ENCODE assay signal across 8 cellular contexts in the genomic region with DNA sequence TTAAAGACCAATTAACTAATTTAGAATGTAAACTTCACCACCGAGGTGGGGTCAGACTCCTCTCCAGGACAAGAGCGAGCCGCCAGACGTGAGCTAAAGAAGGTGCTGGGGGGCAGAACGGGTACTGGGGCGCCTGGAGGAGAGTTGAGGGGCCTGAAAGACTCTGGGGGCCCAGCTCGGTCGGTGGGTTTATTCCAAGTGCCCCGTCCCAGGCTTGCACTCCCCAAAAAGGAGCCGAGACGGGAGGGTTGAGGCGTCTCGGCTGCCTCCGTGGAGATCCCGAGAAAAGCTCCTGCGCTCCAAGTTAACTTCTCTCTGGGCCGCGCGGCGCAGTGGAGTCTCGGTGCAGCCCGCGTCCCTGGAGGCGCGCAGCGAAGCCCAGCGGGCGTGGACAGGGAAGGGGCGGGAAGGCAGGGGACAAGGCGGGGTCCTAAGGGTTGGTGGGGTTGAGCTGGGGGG.
DNase-seq lines count a peak whose midpoint lies in the region; ATAC-seq and TF ChIP-seq lines count a peak whose summit lies in the region.

No MANE protein-coding gene starts in this region.

- H3K36me3 ChIP-seq in cardiac muscle cell = no peaks in the 10 kb centered on the region
- H3K36me3 ChIP-seq in trophoblast cell (ENCODE audit: control insufficient read depth in 1 of 2, insufficient read depth in 2 of 2, low read length in 2 of 2) = no peaks in the 10 kb centered on the region

- no peak overlapping the region for H3K23ac ChIP-seq in trophoblast cell (ENCODE audit: low read length)

- H3K79me1 ChIP-seq in trophoblast cell (ENCODE audit: low read length) = no peaks in the 10 kb centered on the region

- intact Hi-C loops in activated B cell treated with CpG ODN at 0.5 μM for 24 hours (cut with micrococcal nuclease) = loop anchor here (2.0 kb wide), 1 partner anchor 1394 kb away; no protein-coding TSS in a partner anchor

- H3K27me3 Mint-ChIP-seq in activated B cell treated with CpG ODN at 0.5 μM for 24 hours = peaks cover 29% of the 10 kb centered on the region

- no peak for TF ChIP-seq CTCF in activated B cell treated with CpG ODN at 0.5 μM for 24 hours (IDR thresholded peaks at IDR 0.05)
- TF ChIP-seq CTCF in cardiac muscle cell (IDR thresholded peaks at IDR 0.05; ENCODE audit: low read depth, low read length) = no peak

- H3K4me3 ChIP-seq in cardiac muscle cell (peak overlapping the region; percentile 21), trophoblast cell (ENCODE audit: low read depth, low read length) (peak overlapping the region; percentile 0)

- H3K9me3 ChIP-seq in cardiac muscle cell (ENCODE audit: low read depth) = no peaks in the 10 kb centered on the region
- H3K9me3 ChIP-seq in trophoblast cell (ENCODE audit: insufficient read depth, low read depth, low read length) = no peaks in the 10 kb centered on the region

- H3K4me3 Mint-ChIP-seq in activated B cell treated with CpG ODN at 0.5 μM for 24 hours = peak overlapping the region; percentile 60

- H3K9ac ChIP-seq in trophoblast cell (ENCODE audit: low read length) = no peak overlapping the region

- H3K9me3 Mint-ChIP-seq in activated B cell treated with CpG ODN at 0.5 μM for 24 hours = no peaks in the 10 kb centered on the region

- no peak overlapping the region for H3K18ac ChIP-seq in trophoblast cell (ENCODE audit: low read length)

- H3K4me1 ChIP-seq in cardiac muscle cell (ENCODE audit: low read depth) (peaks cover 4% of the 10 kb centered on the region), trophoblast cell (ENCODE audit: control insufficient read depth in 1 of 2, insufficient read depth in 2 of 2, low read length in 2 of 2) (no peaks in the 10 kb centered on the region)

- H3K4ac ChIP-seq in trophoblast cell (ENCODE audit: low read depth, low read length) = no peak overlapping the region

- H2AFZ ChIP-seq in trophoblast cell (ENCODE audit: insufficient read depth, low read length, poor library complexity) = no peak overlapping the region

- no CpG with 5 or more reads among the region's 30 CpGs for WGBS in trophoblast cell (ENCODE audit: extremely low coverage, insufficient coverage, insufficient read length)

- POLR2A ChIA-PET in activated B cell treated with CpG ODN at 0.5 μM for 24 hours (lab: Charles Lee) = no interaction called here

- H2BK5ac ChIP-seq in trophoblast cell (ENCODE audit: low read depth, low read length, poor library complexity) = no peak overlapping the region

- no peak overlapping the region for H3K27ac Mint-ChIP-seq in activated B cell treated with CpG ODN at 0.5 μM for 24 hours

- H4K91ac ChIP-seq in trophoblast cell (ENCODE audit: low read depth, low read length) = no peak overlapping the region

- H2BK120ac ChIP-seq in trophoblast cell (ENCODE audit: insufficient read depth, low read length, poor library complexity) = no peak overlapping the region

- CTCF ChIA-PET in activated B cell treated with CpG ODN at 0.5 μM for 24 hours (lab: Charles Lee) = no interaction called here

- H3K27ac ChIP-seq in cardiac muscle cell = no peak overlapping the region
- no peak overlapping the region for H3K27ac ChIP-seq in trophoblast cell (ENCODE audit: low read depth, low read length)

- DNase-seq in EH (ENCODE audit: low read depth) (peak; percentile 36), activated B cell treated with CpG ODN at 0.5 μM for 24 hours (no peak), cardiac muscle cell (ENCODE audit: low read depth in 1 of 2, low spot score in 1 of 2) (peak; percentile 47 to 68), trophoblast cell (peak in 1 of 2 donors; percentile 22), SW 1271 (lab: John Stamatoyannopoulos, UW) (no peak)

- H3K36me3 Mint-ChIP-seq in activated B cell treated with CpG ODN at 0.5 μM for 24 hours (ENCODE audit: low read depth) = no peaks in the 10 kb centered on the region

- peak overlapping the region; percentile 81 for H3K4me2 ChIP-seq in trophoblast cell (ENCODE audit: low read length)

- H4K8ac ChIP-seq in trophoblast cell (ENCODE audit: low read depth, low read length) = no peak overlapping the region

- peaks cover 36% of the 10 kb centered on the region for H3K27me3 ChIP-seq in cardiac muscle cell
- no peaks in the 10 kb centered on the region for H3K27me3 ChIP-seq in trophoblast cell (ENCODE audit: insufficient read depth, low read length)

- no peak for ATAC-seq in activated B cell treated with CpG ODN at 0.5 μM for 24 hours (ENCODE audit: low read depth)
- ATAC-seq in HG02588 (IDR thresholded peaks at IDR 0.05; ENCODE audit: unreplicated experiment) = no peak
- no peak for ATAC-seq in HG03280 (IDR thresholded peaks at IDR 0.05; ENCODE audit: unreplicated experiment)
- no peak for ATAC-seq in GM18517 (IDR thresholded peaks at IDR 0.05; ENCODE audit: unreplicated experiment)

- no peak overlapping the region for H3K14ac ChIP-seq in trophoblast cell (ENCODE audit: low read length)

- peaks cover 10% of the 10 kb centered on the region for H3K4me1 Mint-ChIP-seq in activated B cell treated with CpG ODN at 0.5 μM for 24 hours

- no peak overlapping the region for H2AK5ac ChIP-seq in trophoblast cell (ENCODE audit: low read length)

- H3K79me2 ChIP-seq in trophoblast cell (ENCODE audit: control insufficient read depth, insufficient read depth, low read length, poor library complexity) = no peaks in the 10 kb centered on the region

- no peak overlapping the region for H2BK12ac ChIP-seq in trophoblast cell (ENCODE audit: low read length)

- H4K12ac ChIP-seq in trophoblast cell (ENCODE audit: low read depth, low read length) = no peak overlapping the region

Comparison
In these comparisons a context has a peak if more than half of its experiments do, and no peak if none do; other contexts are left out.
1. DNase-seq: peak in EH (single experiment) and cardiac muscle cell (2 of 2); none in activated B cell treated with CpG ODN at 0.5 μM for 24 hours (single experiment) and SW 1271 (0 of 2).